7 cellular contexts compared by ENCODE assay signal in the genomic region with DNA sequence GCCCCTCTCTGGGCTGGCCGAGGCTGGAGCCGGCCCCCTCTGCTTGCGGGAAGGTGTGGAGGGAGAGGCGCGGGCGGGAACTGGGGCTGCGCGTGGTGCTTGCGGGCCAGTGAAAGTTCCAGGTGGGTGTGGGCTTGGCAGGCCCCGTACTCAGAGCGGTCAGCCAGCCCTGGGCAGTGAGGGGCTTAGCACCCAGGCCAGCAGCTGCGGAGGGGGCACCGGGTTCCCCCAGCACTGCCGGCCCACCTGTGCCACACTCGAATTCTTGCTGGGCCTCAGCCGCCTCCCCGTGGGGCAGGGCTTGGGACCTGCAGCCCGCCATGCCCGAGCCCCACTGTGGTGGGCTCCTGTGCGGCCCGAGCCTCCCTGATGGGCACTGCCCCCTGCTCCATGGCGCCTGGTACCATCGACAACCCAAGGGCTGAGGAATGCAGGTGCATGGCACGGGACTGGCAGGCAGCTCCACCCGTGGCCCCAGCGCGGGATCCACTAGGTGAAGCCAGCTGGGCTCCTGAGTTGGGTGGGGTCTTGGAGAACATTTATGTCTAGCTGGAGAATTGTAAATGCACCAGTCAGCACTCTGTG.
"Had no signal": no experiment of that assay in that cellular context is flagged by ENCODE, and none has a peak within 500 bp of the region (broad histone marks: within the 10 kb centered on the region; RNA-seq: fewer than 3 reads in every experiment).

No MANE protein-coding gene starts in this region.

- H3K27me3 Mint-ChIP-seq: IgD-negative memory B cell had no signal

- H3K36me3 Mint-ChIP-seq: IgD-negative memory B cell had no signal

- DNase-seq: IMR-90, KBM-7, KG1 had no signal

- H3K4me3 ChIP-seq: K562 had no signal

- ATAC-seq: HepG2, K562 had no signal

- H3K27ac Mint-ChIP-seq: IgD-negative memory B cell had no signal

- H3K4me3 Mint-ChIP-seq: IgD-negative memory B cell had no signal

- H3K27ac ChIP-seq: HL-60 had no signal
